In genomic region chr4:77636902-77637301, GRCh38 we compare ENCODE assay signal across 10 cellular contexts. TPM values are rescaled to one million over a fixed set of nuclear protein-coding genes. Genes with fewer than 3 reads are reported as not detected.
DNase-seq lines count a peak whose midpoint lies in the region; ATAC-seq, FAIRE-seq and TF ChIP-seq lines count a peak whose summit lies in the region.
"Had no signal": no experiment of that assay in that cellular context is flagged by ENCODE, and none has a peak within 500 bp of the region (broad histone marks: within the 10 kb centered on the region; RNA-seq: fewer than 3 reads in every experiment).

No MANE protein-coding gene starts in this region.

- H4K20me1 ChIP-seq in HepG2 (ENCODE audit: insufficient read depth, low read length) = no peaks in the 10 kb centered on the region

- no peak overlapping the region for H3K4me3 ChIP-seq in astrocyte of the spinal cord (ENCODE audit: low read depth, low read length)
- H3K4me3 ChIP-seq in HepG2 (replicated peaks in 1 of 3; ENCODE audit: insufficient read depth in 1 of 3, low read depth in 2 of 3, low read length in 3 of 3) = no peak overlapping the region

- FAIRE-seq in HepG2 (lab: Jason Lieb, UNC) = no peak

- 54% methylated on average over 3 of the region's 3 CpGs for WGBS in HepG2 (ENCODE audit: low lambda C conversion rate)

- H3K9me3 ChIP-seq in HepG2 (ENCODE audit: low read length) = peaks cover 12% of the 10 kb centered on the region

- peak; percentile 29 for DNase-seq in COR-L47 (lab: John Stamatoyannopoulos, UW)
- peak; percentile 5 for DNase-seq in NAMALWA (ENCODE audit: low spot score)
- DNase-seq in astrocyte of the spinal cord (ENCODE audit: low read depth, low spot score) = peak; percentile 94
- DNase-seq in HepG2 (ENCODE audit: low spot score) = peak; percentile 83
- no peak for DNase-seq in NCI-H128 (lab: John Stamatoyannopoulos, UW; ENCODE audit: unreplicated experiment)
- no peak for DNase-seq in NCI-H1436 (lab: John Stamatoyannopoulos, UW)
- DNase-seq in NCI-H1930 (lab: John Stamatoyannopoulos, UW) = no peak
- DNase-seq: NCI-H1105 treated with DMSO at 0.1 percent for 48 hours had no signal

- intact Hi-C loops in HepG2 (cut with micrococcal nuclease; ENCODE audit: unreplicated experiment) = loop anchor here (5.0 kb wide), 1 partner anchor 60 kb away; no protein-coding TSS in a partner anchor

- no peak for TF ChIP-seq RAD21 in HepG2 (CRISPR knock-in tag; IDR thresholded peaks at IDR 0.05)

- no TSS peak for BruUV-seq in HepG2 (replicated peaks; lab: Mats Ljungman, UMichigan)

- peak overlapping the region; percentile 56; the same call in 1 of the 2 replicates for H3K4me2 ChIP-seq in HepG2 (ENCODE audit: low read depth, low read length)

- no peak overlapping the region for H3K27ac ChIP-seq in HepG2 (ENCODE audit: extremely low read length, insufficient read depth, low read length)

- in situ Hi-C loops in astrocyte of the spinal cord (cut with HindIII; ENCODE audit: low sequenced_read_pairs) = no loop called here
- in situ Hi-C loops in HepG2 (cut with HindIII; ENCODE audit: extremely low pct_ligation_motif_present, low pct_unique_long_range_greater_than_20kb) = no loop called here

- POLR2A ChIA-PET in HepG2 (lab: Yijun Ruan, JAX) = interaction anchor here (1.4 kb wide), 1 partner anchor 183 kb away, joined by 3 read pairs; no protein-coding TSS in a partner anchor

- TF ChIP-seq POLR2A in HepG2 (IDR thresholded peaks at IDR 0.05; ENCODE audit: insufficient read depth in 1 of 2, low read depth in 2 of 2, low read length in 2 of 2) = no peak

- no peaks in the 10 kb centered on the region for H3K36me3 ChIP-seq in HepG2 (replicated peaks in 1 of 2; ENCODE audit: control insufficient read depth in 1 of 2, insufficient read depth in 2 of 2, low read length in 2 of 2)

- CTCF ChIA-PET in HepG2 (lab: Yijun Ruan, JAX; ENCODE audit: low intra/inter-chr PET ratio, low total read pairs) = no interaction called here

- TF ChIP-seq EP300 in HepG2 (IDR thresholded peaks at IDR 0.05; ENCODE audit: low read depth in 2 of 2, low read length in 2 of 2) = peak in 1 of 2 experiments; percentile 65; a peak in 1 of 4 replicates
- TF ChIP-seq EP300 in HepG2 (CRISPR knock-in tag; IDR thresholded peaks at IDR 0.05; ENCODE audit: borderline replicate concordance) = peak; percentile 68

- peaks cover 35% of the 10 kb centered on the region for H3K4me1 ChIP-seq in HepG2 (ENCODE audit: insufficient read depth, low read length)

- no peak overlapping the region for H3K9ac ChIP-seq in HepG2 (ENCODE audit: insufficient read depth, low read depth, low read length)

- TF ChIP-seq CTCF in astrocyte of the spinal cord (IDR thresholded peaks at IDR 0.05; ENCODE audit: low read depth, low read length) = no peak
- no peak for TF ChIP-seq CTCF in HepG2 (CRISPR knock-in tag; IDR thresholded peaks at IDR 0.05)

- H3K79me2 ChIP-seq in HepG2 (ENCODE audit: insufficient read depth, low read length) = no peaks in the 10 kb centered on the region

- H2AFZ ChIP-seq in HepG2 (ENCODE audit: low read length) = no peak overlapping the region

- H3K27me3 ChIP-seq in HepG2 (ENCODE audit: control insufficient read depth in 1 of 2, insufficient read depth in 2 of 2, low read length in 2 of 2) = no peaks in the 10 kb centered on the region

- ATAC-seq in HepG2 (peak; percentile 68), GM19328 (IDR thresholded peaks at IDR 0.05; ENCODE audit: unreplicated experiment) (no peak)

TF ChIP-seq in HepG2, 621 proteins besides CTCF, POLR2A, EP300 and RAD21 (continues in another document):
- TF ChIP-seq ZNF160 (CRISPR knock-in tag; IDR thresholded peaks at IDR 0.05) = no peak
- no peak for TF ChIP-seq MTA3 (CRISPR knock-in tag; IDR thresholded peaks at IDR 0.05)
- peak; percentile 79 for TF ChIP-seq GABPB1 (CRISPR knock-in tag; IDR thresholded peaks at IDR 0.05)
- TF ChIP-seq ZNF264 (CRISPR knock-in tag; IDR thresholded peaks at IDR 0.05) = no peak
- TF ChIP-seq GATAD1 (CRISPR knock-in tag; IDR thresholded peaks at IDR 0.05) = peak; percentile 53; the same call in 1 of the 2 replicates
- no peak for TF ChIP-seq TSC22D2 (CRISPR knock-in tag; IDR thresholded peaks at IDR 0.05; ENCODE audit: borderline replicate concordance)
- TF ChIP-seq ZNF350 (CRISPR knock-in tag; IDR thresholded peaks at IDR 0.05; ENCODE audit: borderline replicate concordance, low read depth) = no peak
- peak; percentile 86; the same call in 1 of the 2 replicates for TF ChIP-seq SMAD3 (CRISPR knock-in tag; IDR thresholded peaks at IDR 0.05)
- TF ChIP-seq NFIC (IDR thresholded peaks at IDR 0.05; ENCODE audit: low read length) = 0 out of 2 replicates have a peak, but pooled peaks have one; percentile 43
- peak in 1 of 2 experiments; percentile 50; a peak in 1 of 4 replicates for TF ChIP-seq KLF16 (CRISPR knock-in tag; IDR thresholded peaks at IDR 0.05)
- peak; percentile 84 for TF ChIP-seq SOX13 (IDR thresholded peaks at IDR 0.05)
- peak in 1 of 2 experiments; percentile 96; a peak in 2 of 4 replicates for TF ChIP-seq SOX13 (CRISPR knock-in tag; conservative IDR thresholded peaks at IDR 0.05 in 1 of 2, IDR thresholded peaks at IDR 0.05 in 1 of 2)
- peak; percentile 22; the same call in 1 of the 2 replicates for TF ChIP-seq ZNF878 (CRISPR knock-in tag; IDR thresholded peaks at IDR 0.05)
- no peak for TF ChIP-seq GFI1 (CRISPR knock-in tag; IDR thresholded peaks at IDR 0.05; ENCODE audit: borderline replicate concordance)
- TF ChIP-seq ZNF556 (CRISPR knock-in tag; IDR thresholded peaks at IDR 0.05; ENCODE audit: borderline replicate concordance) = peak; percentile 32; the same call in 1 of the 2 replicates
- peak; percentile 47; the same call in 1 of the 2 replicates for TF ChIP-seq ZSCAN9 (CRISPR knock-in tag; IDR thresholded peaks at IDR 0.05; ENCODE audit: borderline replicate concordance)
- peak; percentile 46; the same call in 1 of the 2 replicates for TF ChIP-seq CEBPZ (IDR thresholded peaks at IDR 0.05; ENCODE audit: low read length)
- no peak for TF ChIP-seq ZNF496 (CRISPR knock-in tag; IDR thresholded peaks at IDR 0.05; ENCODE audit: insufficient replicate concordance)
- 0 out of 2 replicates have a peak, but pooled peaks have one; percentile 41 for TF ChIP-seq TGIF2 (CRISPR knock-in tag; IDR thresholded peaks at IDR 0.05)
- TF ChIP-seq HNF4G (IDR thresholded peaks at IDR 0.05; ENCODE audit: borderline replicate concordance, low read depth, low read length) = no peak
- no peak for TF ChIP-seq HNF4G (CRISPR knock-in tag; IDR thresholded peaks at IDR 0.05; ENCODE audit: borderline replicate concordance, low read depth)
- 0 out of 2 replicates have a peak, but pooled peaks have one; percentile 23 for TF ChIP-seq MIER2 (CRISPR knock-in tag; IDR thresholded peaks at IDR 0.05)
- peak; percentile 84 for TF ChIP-seq GATAD2A (CRISPR knock-in tag; IDR thresholded peaks at IDR 0.05)
- peak; percentile 49 for TF ChIP-seq CBX1 (IDR thresholded peaks at IDR 0.05; ENCODE audit: low read depth)
- TF ChIP-seq MAFG (CRISPR knock-in tag; IDR thresholded peaks at IDR 0.05) = peak; percentile 80; the same call in 1 of the 2 replicates

RNA-seq across cellular contexts. Expression of gene CXCL13, which starts 31.3 kb away (rescaled TPM):
- total RNA-seq in HepG2 (2016; rRNA removed; fragmentation: Illumina TruSeq; extraction: Trizol) = not detected in 2 replicates
- total RNA-seq in HepG2 (2016; cell fraction: cytosol; rRNA removed; fragmentation: Illumina TruSeq; extraction: Trizol; ENCODE audit: low read depth) = not detected in 2 replicates
- not detected in 2 replicates for total RNA-seq in HepG2 (2016; cell fraction: insoluble cytoplasmic fraction; rRNA removed; fragmentation: Illumina TruSeq; extraction: Trizol)
- not detected in 2 replicates for total RNA-seq in HepG2 (2016; cell fraction: membrane; rRNA removed; fragmentation: Illumina TruSeq; extraction: Trizol)
- not detected in 2 replicates for total RNA-seq in HepG2 (2016; cell fraction: nucleus; rRNA removed; fragmentation: Illumina TruSeq; extraction: Trizol)
- polyA plus RNA-seq in HepG2 (2011; rRNA removed) = not detected in 2 replicates
- polyA plus RNA-seq in HepG2 (2011; cell fraction: cytosol; rRNA removed) = not detected in 2 replicates
- not detected in 2 replicates for polyA plus RNA-seq in HepG2 (2011; cell fraction: nucleus; rRNA removed)
- polyA plus RNA-seq in HepG2 (2012) = not detected in 2 replicates
- not detected in 2 replicates for polyA plus RNA-seq in HepG2 (2016; cell fraction: cytosol; fragmentation: Illumina TruSeq; extraction: Trizol; ENCODE audit: low read depth)
- polyA plus RNA-seq in HepG2 (2016; cell fraction: insoluble cytoplasmic fraction; fragmentation: Illumina TruSeq; extraction: Trizol; ENCODE audit: low read depth) = not detected in 2 replicates
- not detected in 2 replicates for polyA plus RNA-seq in HepG2 (2016; cell fraction: membrane; fragmentation: Illumina TruSeq; extraction: Trizol; ENCODE audit: low read depth)
- polyA plus RNA-seq in HepG2 (2016; cell fraction: nucleus; fragmentation: Illumina TruSeq; extraction: Trizol; ENCODE audit: insufficient read depth, low read depth) = not detected in 2 replicates
- polyA minus RNA-seq in HepG2 (2011; rRNA and poly(A)+ RNA removed; ENCODE audit: low replicate concordance) = not detected in 2 replicates
- not detected in 2 replicates for polyA minus RNA-seq in HepG2 (2011; cell fraction: cytosol; rRNA and poly(A)+ RNA removed)
- not detected in 2 replicates for polyA minus RNA-seq in HepG2 (2011; cell fraction: nucleus; rRNA and poly(A)+ RNA removed)
- total RNA-seq: mononuclear cell had no signal

Comparison
In these comparisons a context has a peak if more than half of its experiments do, and no peak if none do; other contexts are left out.
1. DNase-seq: peak in COR-L47 (single experiment), NAMALWA (single experiment), astrocyte of the spinal cord (single experiment) and HepG2 (single experiment); none in NCI-H128 (single experiment), NCI-H1436 (single experiment) and NCI-H1930 (0 of 2).